Comparison of ENCODE assay signal across 24 cellular contexts in the genomic region with DNA sequence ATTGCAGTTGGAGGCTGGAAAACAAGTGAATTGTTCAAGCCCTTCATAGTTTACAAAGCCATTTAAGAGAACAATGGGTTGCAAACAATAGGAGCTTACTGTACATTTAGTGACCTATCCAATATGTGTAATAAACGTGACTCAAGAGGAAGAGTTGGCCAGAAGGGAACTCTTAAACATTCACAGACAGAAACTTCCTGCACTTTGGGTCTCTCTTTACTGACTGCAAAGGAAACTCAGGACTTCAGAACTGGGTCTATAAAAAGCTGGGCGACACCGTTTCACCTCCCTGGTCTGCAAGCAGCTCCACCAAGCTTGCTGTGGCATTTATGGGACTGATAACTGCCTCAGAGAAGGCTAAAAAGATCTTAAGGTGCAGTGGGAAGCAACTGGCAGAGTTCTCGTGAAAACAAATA. TPM values are rescaled to one million over a fixed set of nuclear protein-coding genes. Genes with fewer than 3 reads are reported as not detected.
DNase-seq lines count a peak whose midpoint lies in the region; ATAC-seq, FAIRE-seq and TF ChIP-seq lines count a peak whose summit lies in the region.
"Had no signal": no experiment of that assay in that cellular context is flagged by ENCODE, and none has a peak within 500 bp of the region (broad histone marks: within the 10 kb centered on the region; RNA-seq: fewer than 3 reads in every experiment).

No MANE protein-coding gene starts in this region.

- no peaks in the 10 kb centered on the region for H3K27me3 ChIP-seq in IMR-90 (ENCODE audit: control insufficient read depth, insufficient read depth, low read length)
- H3K27me3 ChIP-seq in small intestine (ENCODE audit: control insufficient read depth in 2 of 2, insufficient read depth in 2 of 2, low read length in 2 of 2) = no peaks in the 10 kb centered on the region
- H3K27me3 ChIP-seq in Karpas-422 (ENCODE audit: low read length) = no peaks in the 10 kb centered on the region
- H3K27me3 ChIP-seq: adrenal gland, gastroesophageal sphincter, right atrium auricular region, tibial artery had no signal

- no peak for TF ChIP-seq POLR2A in IMR-90 (IDR thresholded peaks at IDR 0.05; ENCODE audit: low read depth, low read length)

- TF ChIP-seq CTCF in IMR-90 (conservative IDR thresholded peaks at IDR 0.05; ENCODE audit: low read depth, low read length) = no peak
- no peak for TF ChIP-seq CTCF in cardiac fibroblast (IDR thresholded peaks at IDR 0.05; ENCODE audit: low read depth, low read length)

- H3K9me2 ChIP-seq in Karpas-422 (replicated peaks; ENCODE audit: insufficient read depth, low read length) = no peaks in the 10 kb centered on the region

- H2BK120ac ChIP-seq in IMR-90 (ENCODE audit: low read depth, low read length) = no peak overlapping the region

- no CpG with 5 or more reads among the region's 4 CpGs for WGBS in IMR-90 (ENCODE audit: extremely low coverage in 2 of 2, insufficient read length in 1 of 2), 2 experiments
- WGBS in small intestine, 3 donors = 7 to 21% (median 9%) methylated on average over 4 of the region's 4 CpGs

- H2BK15ac ChIP-seq in IMR-90 (ENCODE audit: low read depth, low read length) = no peak overlapping the region

- H3K4me3 ChIP-seq in IMR-90 (ENCODE audit: insufficient read depth, low read depth, low read length) (no peak overlapping the region), cardiac fibroblast (replicated peaks in 1 of 2; ENCODE audit: low read depth in 2 of 2, low read length in 2 of 2) (no peak overlapping the region), small intestine (ENCODE audit: low read depth in 1 of 2, low read length in 2 of 2) (no peak overlapping the region), Karpas-422 (ENCODE audit: low read length) (no peak overlapping the region)
- H3K4me3 ChIP-seq: adrenal gland, gastroesophageal sphincter, right atrium auricular region, tibial artery had no signal

- H3K14ac ChIP-seq in IMR-90 (replicated peaks; ENCODE audit: low read depth, low read length) = no peak overlapping the region; the same call in 1 of the 2 replicates

- H2BK20ac ChIP-seq in IMR-90 (ENCODE audit: low read depth, low read length) = no peak overlapping the region

- no peaks in the 10 kb centered on the region for H3K36me3 ChIP-seq in IMR-90 (ENCODE audit: control insufficient read depth, insufficient read depth, low read length)
- H3K36me3 ChIP-seq in small intestine (ENCODE audit: control insufficient read depth in 2 of 2, insufficient read depth in 2 of 2, low read length in 2 of 2) = no peaks in the 10 kb centered on the region
- H3K36me3 ChIP-seq in Karpas-422 (ENCODE audit: insufficient read depth, low read length) = no peaks in the 10 kb centered on the region
- H3K36me3 ChIP-seq: adrenal gland, gastroesophageal sphincter, right atrium auricular region, tibial artery had no signal

- FAIRE-seq in small intestine (lab: Jason Lieb, UNC) = no peak
- FAIRE-seq: GM12891, kidney had no signal

- H2AK9ac ChIP-seq in IMR-90 (replicated peaks; ENCODE audit: low read depth, low read length, poor library complexity) = no peak overlapping the region

- peaks cover 2% of the 10 kb centered on the region for H3K9me1 ChIP-seq in IMR-90 (ENCODE audit: insufficient read depth, low read length)

- no peaks in the 10 kb centered on the region for H3K9me3 ChIP-seq in IMR-90 (ENCODE audit: control insufficient read depth, insufficient read depth, low read length)
- H3K9me3 ChIP-seq in small intestine (ENCODE audit: control insufficient read depth, low read depth) = no peaks in the 10 kb centered on the region
- peaks cover 15% of the 10 kb centered on the region for H3K9me3 ChIP-seq in Karpas-422 (ENCODE audit: low read length)
- H3K9me3 ChIP-seq: adrenal gland, gastroesophageal sphincter, right atrium auricular region, tibial artery had no signal

- no peak for TF ChIP-seq RAD21 in IMR-90 (IDR thresholded peaks at IDR 0.05; ENCODE audit: low read length)

- CTCF ChIA-PET in IMR-90 (lab: Yijun Ruan, JAX) = no interaction called here

- H2AFZ ChIP-seq in IMR-90 (replicated peaks; ENCODE audit: low read length, poor library complexity) (peak overlapping the region; percentile 78), Karpas-422 (ENCODE audit: low read length) (no peak overlapping the region)

- POLR2A ChIA-PET in IMR-90 (lab: Charles Lee; ENCODE audit: unreplicated experiment) = no interaction called here

- no peaks in the 10 kb centered on the region for H3K79me1 ChIP-seq in IMR-90 (ENCODE audit: low read depth in 1 of 2, low read length in 2 of 2)

- ATAC-seq in IMR-90 (ENCODE audit: low read depth) (no peak; the same call in 1 of the 2 replicates), GM18868 (IDR thresholded peaks at IDR 0.05; ENCODE audit: unreplicated experiment) (no peak)
- ATAC-seq: CD8-positive, alpha-beta T cell; gastroesophageal sphincter; naive thymus-derived CD4-positive, alpha-beta T cell; stimulated activated naive CD8-positive, alpha-beta T cell treated with anti-CD3 and anti-CD28 coated beads, Interleukin-15, amount 100 ng/mL, for 72 hours had no signal

- H3K27ac ChIP-seq in IMR-90 (ENCODE audit: insufficient read depth, low read length) = no peak overlapping the region
- no peak overlapping the region for H3K27ac ChIP-seq in small intestine (ENCODE audit: low read depth in 1 of 2, low read length in 1 of 2)
- no peak overlapping the region for H3K27ac ChIP-seq in Karpas-422 (ENCODE audit: low read length)
- H3K27ac ChIP-seq: adrenal gland, gastroesophageal sphincter, right atrium auricular region, tibial artery had no signal

- H2BK5ac ChIP-seq in IMR-90 (ENCODE audit: low read depth, low read length, poor library complexity, severe bottlenecking) = no peak overlapping the region

- in situ Hi-C loops in IMR-90 (cut with MboI; ENCODE audit: low sequenced_read_pairs) = no loop called here

- no peaks in the 10 kb centered on the region for H3K79me2 ChIP-seq in Karpas-422 (ENCODE audit: low read length)

- intact Hi-C loops in IMR-90 (cut with micrococcal nuclease) = loop anchor here (10.0 kb wide), 1 partner anchor 725 kb away; no protein-coding TSS in a partner anchor

- dilution Hi-C loops in IMR-90 (cut with HindIII; ENCODE audit: low sequenced_read_pairs, unreplicated experiment) = no loop called here

- H4K8ac ChIP-seq in IMR-90 (ENCODE audit: low read depth in 2 of 2, low read length in 2 of 2) = peak overlapping the region in 1 of 2 experiments; percentile 43; a peak in 1 of 4 replicates

- H4K20me1 ChIP-seq in IMR-90 (ENCODE audit: insufficient read depth, low read length) (no peaks in the 10 kb centered on the region), Karpas-422 (ENCODE audit: insufficient read depth, low read depth, low read length) (no peaks in the 10 kb centered on the region)

- H3K4me1 ChIP-seq in IMR-90 (ENCODE audit: control insufficient read depth, insufficient read depth, low read length) (peaks cover 4% of the 10 kb centered on the region), small intestine (ENCODE audit: control insufficient read depth in 2 of 2, insufficient read depth in 1 of 2, low read depth in 1 of 2, low read length in 1 of 2) (no peaks in the 10 kb centered on the region), Karpas-422 (ENCODE audit: low read length) (no peaks in the 10 kb centered on the region)
- H3K4me1 ChIP-seq: adrenal gland, gastroesophageal sphincter had no signal

- H3K9ac ChIP-seq in IMR-90 (ENCODE audit: low read depth, low read length) (no peak overlapping the region), Karpas-422 (ENCODE audit: low read length) (no peak overlapping the region)

- H3K18ac ChIP-seq in IMR-90 (ENCODE audit: low read depth, low read length) = no peak overlapping the region

- H4K5ac ChIP-seq in IMR-90 (ENCODE audit: low read depth, low read length) = no peak overlapping the region

- no peak overlapping the region for H2AK5ac ChIP-seq in IMR-90 (ENCODE audit: low read depth, low read length)

- H3K4ac ChIP-seq in IMR-90 (ENCODE audit: low read depth, low read length) = no peak overlapping the region

- DNase-seq in IMR-90 (peak; percentile 46), cardiac fibroblast (ENCODE audit: low read depth in 2 of 2) (peak; percentile 22 to 77), glomerular endothelial cell (ENCODE audit: extremely low read depth, low read depth, low spot score) (peak; percentile 72), small intestine (peak; percentile 3), NCI-H2029 (lab: John Stamatoyannopoulos, UW) (no peak), Karpas-422 (no peak)
- DNase-seq: activated B cell treated with CpG ODN at 0.5 μM for 24 hours; activated CD4-positive, alpha-beta memory T cell treated with anti-CD3 and anti-CD28 coated beads for 36 hours; activated gamma-delta T cell treated with Interleukin-2 at 50 U/mL for 16 hours; adrenal gland; CD8-positive, alpha-beta T cell; kidney; naive thymus-derived CD4-positive, alpha-beta T cell; NCI-H1105; NCI-H524; stimulated activated naive CD8-positive, alpha-beta T cell treated with anti-CD3 and anti-CD28 coated beads, Interleukin-15, amount 100 ng/mL, for 72 hours; tibial artery had no signal

- H3K4me2 ChIP-seq in IMR-90 (ENCODE audit: low read depth, low read length) = no peak overlapping the region
- no peak overlapping the region for H3K4me2 ChIP-seq in Karpas-422 (ENCODE audit: low read depth, low read length, poor library complexity, severe bottlenecking)

- no peak overlapping the region for H3K23ac ChIP-seq in IMR-90 (ENCODE audit: low read depth, low read length)

- BruUV-seq in IMR-90 (replicated peaks; lab: Mats Ljungman, UMichigan) = no TSS peak

- no peak overlapping the region for H3K56ac ChIP-seq in IMR-90 (ENCODE audit: extremely low read depth, insufficient read depth, low read length)

- H4K91ac ChIP-seq in IMR-90 (ENCODE audit: insufficient read depth, low read depth, low read length) = no peak overlapping the region

TF ChIP-seq in IMR-90, 13 proteins besides CTCF, POLR2A, EP300 and RAD21:
- TF ChIP-seq BHLHE40 (IDR thresholded peaks at IDR 0.05; ENCODE audit: low read depth, low read length) (0 out of 2 replicates have a peak, but pooled peaks have one; percentile 13), MXI1 (IDR thresholded peaks at IDR 0.05; ENCODE audit: borderline replicate concordance, low read depth, low read length) (no peak)

RNA-seq across cellular contexts. Expression of a gene that starts 48.7 kb away (rescaled TPM):
- not detected in 2 replicates for total RNA-seq in IMR-90 (2012; rRNA removed)
- not detected in 2 replicates for polyA plus RNA-seq in IMR-90 (2012; rRNA removed)
- polyA plus RNA-seq in IMR-90 (2012; cell fraction: cytosol; rRNA removed) = not detected in 2 replicates
- polyA plus RNA-seq in IMR-90 (2012; cell fraction: nucleus; rRNA removed; ENCODE audit: low replicate concordance) = not detected in 2 replicates
- not detected in 2 replicates for total RNA-seq in glomerular endothelial cell
- polyA plus RNA-seq in small intestine = not detected
- not detected in 2 replicates for total RNA-seq in Karpas-422 (2014; rRNA removed; shearing (Covaris generic); ENCODE audit: low replicate concordance)
- total RNA-seq: activated B cell treated with CpG ODN at 0.5 μM for 24 hours; activated CD4-positive, alpha-beta memory T cell treated with anti-CD3 and anti-CD28 coated beads for 36 hours; adrenal gland; CD8-positive, alpha-beta T cell; dermis microvascular lymphatic vessel endothelial cell; epithelial cell of proximal tubule; gastroesophageal sphincter; kidney; naive thymus-derived CD4-positive, alpha-beta T cell; omental fat pad; right atrium auricular region had no signal
- polyA plus RNA-seq: adrenal gland; naive thymus-derived CD4-positive, alpha-beta T cell had no signal

Comparison
In these comparisons a context has a peak if more than half of its experiments do, and no peak if none do; other contexts are left out.
1. DNase-seq: peak in IMR-90 (single experiment), cardiac fibroblast (2 of 2), glomerular endothelial cell (single experiment) and small intestine (single experiment); none in NCI-H2029 (single experiment) and Karpas-422 (single experiment).